ENCODE assay signal across 12 cellular contexts in genomic region chr9:95266649-95267048, GRCh38. TPM values are rescaled to one million over a fixed set of nuclear protein-coding genes. Genes with fewer than 3 reads are reported as not detected.
DNase-seq lines count a peak whose midpoint lies in the region; ATAC-seq and TF ChIP-seq lines count a peak whose summit lies in the region.
"Had no signal": no experiment of that assay in that cellular context is flagged by ENCODE, and none has a peak within 500 bp of the region (broad histone marks: within the 10 kb centered on the region; RNA-seq: fewer than 3 reads in every experiment).

No MANE protein-coding gene starts in this region.

- H3K4me3 Mint-ChIP-seq in natural killer cell treated with Interleukin-12 subunit alpha and Interleukin-12 subunit beta and Interleukin-15 and Interleukin-18, amount 100 ng/mL, for 72 hours = peak overlapping the region; percentile 54
- no peak overlapping the region for H3K4me3 Mint-ChIP-seq in natural killer cell

- H3K27ac Mint-ChIP-seq in natural killer cell treated with Interleukin-12 subunit alpha and Interleukin-12 subunit beta and Interleukin-15 and Interleukin-18, amount 100 ng/mL, for 72 hours = peak overlapping the region; percentile 10 to 53
- H3K27ac Mint-ChIP-seq in natural killer cell = no peak overlapping the region

- H3K9me3 Mint-ChIP-seq in natural killer cell treated with Interleukin-12 subunit alpha and Interleukin-12 subunit beta and Interleukin-15 and Interleukin-18, amount 100 ng/mL, for 72 hours = no peaks in the 10 kb centered on the region
- no peaks in the 10 kb centered on the region for H3K9me3 Mint-ChIP-seq in natural killer cell
- H3K9me3 Mint-ChIP-seq: naive thymus-derived CD4-positive, alpha-beta T cell had no signal

- H3K27me3 ChIP-seq in foreskin keratinocyte = no peaks in the 10 kb centered on the region
- H3K27me3 ChIP-seq: BE2C had no signal

- H3K27me3 Mint-ChIP-seq in natural killer cell treated with Interleukin-12 subunit alpha and Interleukin-12 subunit beta and Interleukin-15 and Interleukin-18, amount 100 ng/mL, for 72 hours = no peaks in the 10 kb centered on the region
- H3K27me3 Mint-ChIP-seq in natural killer cell (ENCODE audit: low read depth in 2 of 2) = no peaks in the 10 kb centered on the region
- H3K27me3 Mint-ChIP-seq: naive thymus-derived CD4-positive, alpha-beta T cell had no signal

- H3K4me1 ChIP-seq in foreskin keratinocyte = no peaks in the 10 kb centered on the region

- H3K36me3 ChIP-seq in KOPT-K1 (ENCODE audit: insufficient read depth, low read length) = no peaks in the 10 kb centered on the region
- H3K36me3 ChIP-seq: BE2C had no signal

- no peaks in the 10 kb centered on the region for H3K9me3 ChIP-seq in KOPT-K1 (ENCODE audit: insufficient read depth, low read length, poor library complexity, severe bottlenecking)
- H3K9me3 ChIP-seq: BE2C had no signal

- no peak for DNase-seq in natural killer cell treated with Interleukin-12 subunit alpha and Interleukin-12 subunit beta and Interleukin-15 and Interleukin-18, amount 100 ng/mL, for 72 hours (ENCODE audit: low spot score)
- DNase-seq in natural killer cell = no peak
- no peak for DNase-seq in nucleus accumbens (lab: John Stamatoyannopoulos, UW)
- no peak for DNase-seq in stimulated activated CD4-positive, alpha-beta T cell treated with anti-CD3 and anti-CD28 coated beads, Interleukin-4, amount 100 ng/mL, for 24 hours
- DNase-seq in DMS153 treated with DMSO at 0.1 percent for 48 hours (lab: John Stamatoyannopoulos, UW; ENCODE audit: unreplicated experiment) = no peak
- DNase-seq in foreskin keratinocyte = no peak
- DNase-seq: BE2C; naive thymus-derived CD4-positive, alpha-beta T cell; NCI-H1105; OCI-M1 had no signal

- TF ChIP-seq CTCF in natural killer cell (IDR thresholded peaks at IDR 0.05) = no peak
- no peak for TF ChIP-seq CTCF in foreskin keratinocyte (conservative IDR thresholded peaks at IDR 0.05)

- peak in 1 of 2 donors; percentile 60 for ATAC-seq in natural killer cell treated with Interleukin-12 subunit alpha and Interleukin-12 subunit beta and Interleukin-15 and Interleukin-18, amount 100 ng/mL, for 72 hours
- ATAC-seq in natural killer cell = no peak
- ATAC-seq in GM21825 (IDR thresholded peaks at IDR 0.05; ENCODE audit: unreplicated experiment) = peak; percentile 68
- ATAC-seq in foreskin keratinocyte = no peak
- ATAC-seq: naive thymus-derived CD4-positive, alpha-beta T cell had no signal

- no peaks in the 10 kb centered on the region for H3K36me3 Mint-ChIP-seq in natural killer cell treated with Interleukin-12 subunit alpha and Interleukin-12 subunit beta and Interleukin-15 and Interleukin-18, amount 100 ng/mL, for 72 hours
- no peaks in the 10 kb centered on the region for H3K36me3 Mint-ChIP-seq in natural killer cell

- H3K4me1 Mint-ChIP-seq in natural killer cell treated with Interleukin-12 subunit alpha and Interleukin-12 subunit beta and Interleukin-15 and Interleukin-18, amount 100 ng/mL, for 72 hours (ENCODE audit: low read depth in 2 of 2) = peaks cover 11% of the 10 kb centered on the region in 2 donors
- peaks cover 11 to 16% of the 10 kb centered on the region in 2 donors for H3K4me1 Mint-ChIP-seq in natural killer cell

- H3K27ac ChIP-seq in KOPT-K1 (ENCODE audit: low read depth, low read length, poor library complexity, severe bottlenecking) = peak overlapping the region; percentile 60
- H3K27ac ChIP-seq in foreskin keratinocyte = no peak overlapping the region

- intact Hi-C loops in natural killer cell (cut with micrococcal nuclease) = no loop called here

RNA-seq across cellular contexts. Expression of gene FANCC, which starts 50.9 kb away (rescaled TPM):
- total RNA-seq in natural killer cell treated with Interleukin-12 subunit alpha and Interleukin-12 subunit beta and Interleukin-15 and Interleukin-18, amount 100 ng/mL, for 72 hours = 10 to 100 TPM; 13.5 to 30.5 TPM
- 10 to 100 TPM in 2 of 3 donors, 1 to 10 TPM in 1; 9.9 to 18.9 (median 12.8) TPM for total RNA-seq in natural killer cell
- total RNA-seq in foreskin keratinocyte = 11.3 and 11.5 TPM in 2 replicates
- 6.2 and 7.3 TPM in 2 replicates for polyA plus RNA-seq in foreskin keratinocyte

Comparison
In these comparisons a context has a peak if more than half of its experiments do, and no peak if none do; other contexts are left out.
1. H3K27ac Mint-ChIP-seq: peak in natural killer cell treated with Interleukin-12 subunit alpha and Interleukin-12 subunit beta and Interleukin-15 and Interleukin-18, amount 100 ng/mL, for 72 hours (2 of 2); none in natural killer cell (0 of 2).